ENCODE assay signal across 1 cellular context in genomic region chr1:84668185-84668584, GRCh38.
TF ChIP-seq lines count a peak whose summit lies in the region.

No MANE protein-coding gene starts in this region.

TF ChIP-seq in GM23338, 12 proteins besides CTCF, POLR2A, EP300 and RAD21 (continued from another document):
- TF ChIP-seq ETS1 (IDR thresholded peaks at IDR 0.05) (no peak), EZH2 (IDR thresholded peaks at IDR 0.05; ENCODE audit: low read depth, unreplicated experiment) (no peak), JUNB (IDR thresholded peaks at IDR 0.05; ENCODE audit: unreplicated experiment) (no peak), ZNF114 (CRISPR knock-in tag; IDR thresholded peaks at IDR 0.05) (no peak), NANOG (IDR thresholded peaks at IDR 0.05; ENCODE audit: borderline replicate concordance) (no peak), EZH2phosphoT487 (IDR thresholded peaks at IDR 0.05; ENCODE audit: unreplicated experiment) (no peak), STAT1 (IDR thresholded peaks at IDR 0.05; ENCODE audit: unreplicated experiment) (no peak), POLR2AphosphoS5 (IDR thresholded peaks at IDR 0.05; ENCODE audit: low read depth) (no peak), ZNF462 (CRISPR knock-in tag; IDR thresholded peaks at IDR 0.05) (no peak), ZNF331 (CRISPR knock-in tag; IDR thresholded peaks at IDR 0.05; ENCODE audit: low read depth) (no peak)
TF ChIP-seq in GM23338: peak in this region for 0.
